8 cellular contexts compared by ENCODE assay signal in the genomic region with DNA sequence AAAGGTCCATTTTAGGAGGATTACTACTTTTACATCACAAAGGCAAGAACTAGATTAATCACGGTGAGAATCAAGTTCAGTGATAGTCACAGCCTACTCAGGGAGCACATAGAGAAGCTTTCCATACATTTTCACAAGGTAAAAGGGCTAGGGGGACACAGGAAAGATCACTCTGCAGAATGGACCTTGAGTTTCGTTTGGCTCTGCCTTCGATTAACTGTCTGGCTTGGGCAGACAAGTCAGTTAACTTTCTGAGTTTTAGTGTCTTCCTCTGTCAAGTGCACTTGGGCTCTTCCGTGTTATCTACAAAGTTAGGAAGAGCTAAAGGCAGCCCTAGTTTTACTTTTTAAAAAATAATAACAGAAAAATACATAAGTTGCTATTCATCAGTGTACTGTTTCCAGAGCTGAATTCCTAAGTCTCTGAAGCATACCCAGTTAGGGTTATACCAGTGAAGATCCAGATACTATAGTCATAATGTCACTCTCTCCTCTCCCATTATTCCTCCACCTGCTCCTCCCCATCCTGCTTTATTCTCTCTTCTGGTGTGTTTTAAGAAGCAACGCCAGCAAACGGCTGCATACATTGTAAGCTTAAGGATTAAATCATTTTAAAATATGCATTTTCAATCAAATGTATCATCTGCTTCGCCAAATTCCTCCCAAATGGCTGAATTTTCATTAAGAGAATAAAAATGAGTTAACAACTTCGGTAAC. TPM values are rescaled to one million over a fixed set of nuclear protein-coding genes. Genes with fewer than 3 reads are reported as not detected.
DNase-seq lines count a peak whose midpoint lies in the region; ATAC-seq and TF ChIP-seq lines count a peak whose summit lies in the region.

No MANE protein-coding gene starts in this region.

- no peaks in the 10 kb centered on the region for H3K36me3 Mint-ChIP-seq in mesothelial cell of epicardium

- H3K27me3 Mint-ChIP-seq in mesothelial cell of epicardium (ENCODE audit: low read depth), result no peaks in the 10 kb centered on the region

- DNase-seq in ELR (ENCODE audit: low read depth), result peak; percentile 47
- DNase-seq in MG63, result no peak
- DNase-seq in cardiac fibroblast (ENCODE audit: low read depth in 2 of 2), result peak in 1 of 2 donors; percentile 41
- no peak for DNase-seq in mesothelial cell of epicardium (ENCODE audit: low spot score in 2 of 2, unreplicated experiment in 2 of 2)

- no peaks in the 10 kb centered on the region for H3K27me3 ChIP-seq in MG63

- H3K4me1 Mint-ChIP-seq in mesothelial cell of epicardium, result peaks cover 42% of the 10 kb centered on the region

- peak overlapping the region; percentile 93 for H3K4me3 ChIP-seq in MG63
- H3K4me3 ChIP-seq in cardiac fibroblast (replicated peaks in 1 of 2; ENCODE audit: low read depth in 2 of 2, low read length in 2 of 2), result peak overlapping the region; percentile 91 to 92

- H3K9me3 ChIP-seq in MG63, result no peaks in the 10 kb centered on the region

- no peak for ATAC-seq in HG03469 (IDR thresholded peaks at IDR 0.05; ENCODE audit: unreplicated experiment)
- ATAC-seq in GM21381 (IDR thresholded peaks at IDR 0.05; ENCODE audit: unreplicated experiment), result no peak
- no peak for ATAC-seq in HG02840 (IDR thresholded peaks at IDR 0.05; ENCODE audit: low FRiP score, unreplicated experiment)
- ATAC-seq in GM21390 (IDR thresholded peaks at IDR 0.05; ENCODE audit: unreplicated experiment), result no peak

- H3K36me3 ChIP-seq in MG63, result no peaks in the 10 kb centered on the region; the same call in 1 of the 2 replicates

- H3K9me3 Mint-ChIP-seq in mesothelial cell of epicardium, result no peaks in the 10 kb centered on the region

- TF ChIP-seq CTCF in cardiac fibroblast (IDR thresholded peaks at IDR 0.05; ENCODE audit: low read depth, low read length), result no peak
- no peak for TF ChIP-seq CTCF in mesothelial cell of epicardium (IDR thresholded peaks at IDR 0.05; ENCODE audit: unreplicated experiment)

- peak overlapping the region; percentile 96 for H3K4me3 Mint-ChIP-seq in mesothelial cell of epicardium

- H3K27ac Mint-ChIP-seq in mesothelial cell of epicardium, result peak overlapping the region; percentile 97

RNA-seq across cellular contexts. Expression of gene CEP170, which starts 1.7 kb away (rescaled TPM):
- 31.9 and 46.1 TPM in 2 replicates for total RNA-seq in MG63 (2014; rRNA removed; shearing (Covaris generic); ENCODE audit: low replicate concordance)
- total RNA-seq in mesothelial cell of epicardium, result 118 to 129 TPM (median 120 TPM) in 3 replicates

RNA-seq across cellular contexts. Expression of gene SDCCAG8, which starts 2.5 kb away (rescaled TPM):
- 17.2 and 19.2 TPM in 2 replicates for total RNA-seq in MG63 (2014; rRNA removed; shearing (Covaris generic); ENCODE audit: low replicate concordance)
- 37.3 to 47.1 TPM (median 39.9 TPM) in 3 replicates for total RNA-seq in mesothelial cell of epicardium
